In the genomic region with DNA sequence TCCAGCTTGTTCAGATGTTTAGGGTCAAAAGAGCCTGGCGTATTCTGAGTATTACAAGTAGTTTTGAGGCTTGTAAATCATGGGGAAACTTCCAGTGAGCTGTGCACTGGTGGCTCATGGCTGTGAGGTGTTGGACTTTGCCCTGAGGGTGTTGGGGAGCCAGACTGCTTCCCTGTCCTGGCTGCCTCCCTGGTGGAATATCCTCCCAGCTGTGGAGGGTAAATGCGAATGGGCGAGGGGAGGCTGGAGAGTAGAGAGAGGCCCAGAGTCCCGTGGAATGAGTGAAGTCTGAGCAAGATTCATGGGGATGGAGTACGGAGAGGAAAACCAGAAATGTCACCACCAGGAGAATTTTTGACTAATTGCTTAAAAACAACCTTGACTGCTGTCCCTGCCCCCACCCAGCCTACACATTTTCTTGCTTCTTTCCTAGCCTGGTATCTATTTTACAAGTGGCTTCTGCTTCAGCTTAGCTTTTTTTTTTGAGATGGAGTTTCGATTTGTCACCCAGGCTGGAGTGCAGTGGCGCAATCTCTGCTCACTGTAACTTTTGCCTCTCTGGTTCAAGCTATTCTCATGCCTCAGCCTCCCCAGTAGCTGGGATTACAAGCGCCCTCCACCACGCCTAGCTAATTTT, we compare ENCODE assay signal across 10 cellular contexts. TPM values are rescaled to one million over a fixed set of nuclear protein-coding genes. Genes with fewer than 3 reads are reported as not detected.
DNase-seq lines count a peak whose midpoint lies in the region; ATAC-seq, FAIRE-seq and TF ChIP-seq lines count a peak whose summit lies in the region.
"Had no signal": no experiment of that assay in that cellular context is flagged by ENCODE, and none has a peak within 500 bp of the region (broad histone marks: within the 10 kb centered on the region; RNA-seq: fewer than 3 reads in every experiment).

No MANE protein-coding gene starts in this region.

- H3K4me1 ChIP-seq in mesenchymal stem cell (ENCODE audit: control insufficient read depth, insufficient read depth, low read depth, low read length) (peaks cover 31% of the 10 kb centered on the region), upper lobe of right lung (peaks cover 48% of the 10 kb centered on the region)

- H3K14ac ChIP-seq in mesenchymal stem cell (ENCODE audit: low read length in 2 of 2), result no peak overlapping the region

- peak overlapping the region; percentile 23 for H3K4me2 ChIP-seq in mesenchymal stem cell (ENCODE audit: low read length, poor library complexity, severe bottlenecking)

- no peaks in the 10 kb centered on the region for H3K9me3 ChIP-seq in mesenchymal stem cell (ENCODE audit: control insufficient read depth, low read length)
- no peaks in the 10 kb centered on the region for H3K9me3 ChIP-seq in upper lobe of right lung

- H3K27ac ChIP-seq in mesenchymal stem cell (ENCODE audit: low read length, poor library complexity, severe bottlenecking), result no peak overlapping the region
- H3K27ac ChIP-seq in upper lobe of right lung, result peak overlapping the region; percentile 65
- H3K27ac ChIP-seq: C4-2B had no signal

- peaks cover 41 to 44% of the 10 kb centered on the region in 2 experiments for H3K36me3 ChIP-seq in mesenchymal stem cell (ENCODE audit: control insufficient read depth in 1 of 2, insufficient read depth in 2 of 2, low read depth in 1 of 2, low read length in 2 of 2)
- peaks cover 45% of the 10 kb centered on the region for H3K36me3 ChIP-seq in upper lobe of right lung

- peak overlapping the region; percentile 33 for H2AK5ac ChIP-seq in mesenchymal stem cell (ENCODE audit: low read length, severe bottlenecking)

- FAIRE-seq in urothelium cell line (lab: Jason Lieb, UNC), result no peak

- no peak overlapping the region for H2BK12ac ChIP-seq in mesenchymal stem cell (ENCODE audit: low read length in 2 of 2)

- no peak for TF ChIP-seq CTCF in upper lobe of right lung (IDR thresholded peaks at IDR 0.05)
- TF ChIP-seq CTCF in omental fat pad (IDR thresholded peaks at IDR 0.05), result no peak

- no peak overlapping the region for H3K4ac ChIP-seq in mesenchymal stem cell (ENCODE audit: low read depth in 1 of 2, low read length in 2 of 2)

- peak overlapping the region in 1 of 2 experiments; percentile 43 for H3K4me3 ChIP-seq in mesenchymal stem cell (ENCODE audit: insufficient read depth in 1 of 2, low read depth in 1 of 2, low read length in 2 of 2)
- peak overlapping the region; percentile 32 for H3K4me3 ChIP-seq in upper lobe of right lung

- no peak overlapping the region for H4K8ac ChIP-seq in mesenchymal stem cell (ENCODE audit: low read length)

- no peak overlapping the region for H2AFZ ChIP-seq in mesenchymal stem cell (ENCODE audit: low read depth, low read length)

- TF ChIP-seq POLR2A in erythroblast (IDR thresholded peaks at IDR 0.05; ENCODE audit: low read length), result no peak

- intact Hi-C loops in upper lobe of right lung (cut with DNase I), result no loop called here

- H2BK5ac ChIP-seq in mesenchymal stem cell (ENCODE audit: low read depth, low read length, poor library complexity, severe bottlenecking), result no peak overlapping the region

- no peak overlapping the region for H3K23ac ChIP-seq in mesenchymal stem cell (ENCODE audit: low read length in 2 of 2)

- no peak overlapping the region for H2BK15ac ChIP-seq in mesenchymal stem cell (ENCODE audit: low read depth, poor library complexity, severe bottlenecking)

- peak overlapping the region in 1 of 2 experiments; percentile 50 for H3K18ac ChIP-seq in mesenchymal stem cell (ENCODE audit: low read depth in 1 of 2, low read length in 2 of 2)

- 90% methylated on average over 5 of the region's 9 CpGs for WGBS in mesenchymal stem cell

- peak; percentile 83 for DNase-seq in activated effector memory CD4-positive, alpha-beta T cell treated with anti-CD3 and anti-CD28 coated beads, Interleukin-2, amount 50 U/mL, for 16 hours
- DNase-seq in activated effector memory CD4-positive, alpha-beta T cell treated with Interleukin-2 at 50 U/mL for 16 hours, result no peak
- DNase-seq in activated T-helper 9 cell treated with anti-CD3 and anti-CD28 coated beads, Interleukin-2, amount 50 U/mL, for 16 hours (ENCODE audit: low read depth), result peak; percentile 47
- peak; percentile 40 for DNase-seq in mesenchymal stem cell
- DNase-seq in upper lobe of right lung, result no peak
- no peak for DNase-seq in erythroblast (lab: John Stamatoyannopoulos, UW)
- no peak for DNase-seq in urothelium cell line (ENCODE audit: low spot score)
- DNase-seq in omental fat pad (ENCODE audit: low spot score), result no peak
- DNase-seq: NCI-H345 had no signal

- ATAC-seq in upper lobe of right lung (no peak), omental fat pad (ENCODE audit: low FRiP score) (no peak)

- H3K27me3 ChIP-seq in mesenchymal stem cell (ENCODE audit: control insufficient read depth in 1 of 2, insufficient read depth in 1 of 2, low read length in 2 of 2) (no peaks in the 10 kb centered on the region), upper lobe of right lung (no peaks in the 10 kb centered on the region)

- no peak overlapping the region for H2BK120ac ChIP-seq in mesenchymal stem cell (ENCODE audit: low read depth, low read length)

- H3K79me1 ChIP-seq in mesenchymal stem cell (replicated peaks; ENCODE audit: low read length, poor library complexity, severe bottlenecking), result peaks cover 17% of the 10 kb centered on the region

- H4K91ac ChIP-seq in mesenchymal stem cell (ENCODE audit: low read length), result peak overlapping the region; percentile 62

- H3K9ac ChIP-seq in mesenchymal stem cell (ENCODE audit: low read length), result peak overlapping the region; percentile 52

RNA-seq across cellular contexts. Expression of gene SNRPA, which starts 3.7 kb away (rescaled TPM):
- polyA plus RNA-seq in mesenchymal stem cell (2013, experiment 1 of 2), result 62.8 TPM
- 61.8 TPM for polyA plus RNA-seq in mesenchymal stem cell (2013, experiment 2 of 2)
- total RNA-seq in upper lobe of right lung (51.7 TPM), omental fat pad (10 to 100 TPM; 34.8 to 46.8 (median 41.0) TPM)

RNA-seq across cellular contexts. Expression of gene ACTMAP, which starts 4.5 kb away (rescaled TPM):
- polyA plus RNA-seq in mesenchymal stem cell (2013, experiment 1 of 2), result 5.2 TPM
- polyA plus RNA-seq in mesenchymal stem cell (2013, experiment 2 of 2), result 5.4 TPM
- 18.5 TPM for total RNA-seq in upper lobe of right lung
- total RNA-seq in omental fat pad, result 1 to 10 TPM; 3.2 to 3.8 (median 3.5) TPM

RNA-seq across cellular contexts. Expression of gene MIA, which starts 20.6 kb away (rescaled TPM):
- not detected for polyA plus RNA-seq in mesenchymal stem cell (2013, experiment 1 of 2)
- polyA plus RNA-seq in mesenchymal stem cell (2013, experiment 2 of 2), result not detected
- not detected for total RNA-seq in upper lobe of right lung
- total RNA-seq in omental fat pad, result not detected

RNA-seq across cellular contexts. Expression of gene RAB4B, which starts 23.3 kb away (rescaled TPM):
- 17.4 TPM for polyA plus RNA-seq in mesenchymal stem cell (2013, experiment 1 of 2)
- 16.7 TPM for polyA plus RNA-seq in mesenchymal stem cell (2013, experiment 2 of 2)
- total RNA-seq in upper lobe of right lung (45.4 TPM), omental fat pad (10 to 100 TPM; 20.0 to 37.0 (median 21.7) TPM)

RNA-seq across cellular contexts. Expression of gene ITPKC, which starts 37.8 kb away (rescaled TPM):
- polyA plus RNA-seq in mesenchymal stem cell (2013, experiment 1 of 2), result 8.5 TPM
- 8.0 TPM for polyA plus RNA-seq in mesenchymal stem cell (2013, experiment 2 of 2)
- 51.6 TPM for total RNA-seq in upper lobe of right lung
- total RNA-seq in omental fat pad, result 100 to 1,000 TPM in 2 of 4 donors, 10 to 100 TPM in 2; 39.3 to 118 (median 91.9) TPM

Comparison
In these comparisons a context has a peak if more than half of its experiments do, and no peak if none do; other contexts are left out.
1. DNase-seq: peak in activated effector memory CD4-positive, alpha-beta T cell treated with anti-CD3 and anti-CD28 coated beads, Interleukin-2, amount 50 U/mL, for 16 hours (single experiment), activated T-helper 9 cell treated with anti-CD3 and anti-CD28 coated beads, Interleukin-2, amount 50 U/mL, for 16 hours (single experiment) and mesenchymal stem cell (single experiment); none in activated effector memory CD4-positive, alpha-beta T cell treated with Interleukin-2 at 50 U/mL for 16 hours (single experiment), upper lobe of right lung (single experiment), erythroblast (0 of 2), urothelium cell line (single experiment) and omental fat pad (single experiment).